12 cellular contexts compared by ENCODE assay signal in genomic region chrX:153768311-153769157, GRCh38. TPM values are rescaled to one million over a fixed set of nuclear protein-coding genes. Genes with fewer than 3 reads are reported as not detected.
DNase-seq lines count a peak whose midpoint lies in the region; ATAC-seq and TF ChIP-seq lines count a peak whose summit lies in the region.
"Had no signal": no experiment of that assay in that cellular context is flagged by ENCODE, and none has a peak within 500 bp of the region (broad histone marks: within the 10 kb centered on the region; RNA-seq: fewer than 3 reads in every experiment).

No MANE protein-coding gene starts in this region.

- H3K4me1 Mint-ChIP-seq in natural killer cell treated with Interleukin-12 subunit alpha and Interleukin-12 subunit beta and Interleukin-15 and Interleukin-18, amount 100 ng/mL, for 72 hours (ENCODE audit: low read depth in 2 of 2) = peaks cover 0 to 9% of the 10 kb centered on the region in 2 donors
- H3K4me1 Mint-ChIP-seq in natural killer cell = peaks cover 0 to 20% of the 10 kb centered on the region in 2 donors

- no peaks in the 10 kb centered on the region for H3K36me3 ChIP-seq in PC-9 (ENCODE audit: low read depth)
- no peaks in the 10 kb centered on the region for H3K36me3 ChIP-seq in hepatocyte (replicated peaks; ENCODE audit: insufficient read depth, low read depth)

- H4K20me1 ChIP-seq in PC-9 (ENCODE audit: insufficient read depth) (no peaks in the 10 kb centered on the region), hepatocyte (ENCODE audit: insufficient read depth, poor library complexity, severe bottlenecking) (no peaks in the 10 kb centered on the region)

- H3K4me3 ChIP-seq in PC-9 (no peak overlapping the region), hepatocyte (no peak overlapping the region)

- H3K27me3 Mint-ChIP-seq in natural killer cell treated with Interleukin-12 subunit alpha and Interleukin-12 subunit beta and Interleukin-15 and Interleukin-18, amount 100 ng/mL, for 72 hours = peaks cover 0 to 4% of the 10 kb centered on the region in 2 donors
- no peaks in the 10 kb centered on the region for H3K27me3 Mint-ChIP-seq in natural killer cell (ENCODE audit: low read depth in 2 of 2)

- H2AFZ ChIP-seq in PC-9 (no peak overlapping the region), hepatocyte (no peak overlapping the region)

- H3K9me3 ChIP-seq in PC-9 (ENCODE audit: insufficient read depth, low read depth) (no peaks in the 10 kb centered on the region), hepatocyte (ENCODE audit: low read depth) (no peaks in the 10 kb centered on the region)

- CTCF ChIA-PET in PC-9 (lab: Charles Lee) = no interaction called here

- WGBS in hepatocyte (ENCODE audit: low lambda C conversion rate, missing lambda C conversion rate) = 89% methylated on average over 22 of the region's 22 CpGs

- intact Hi-C loops in natural killer cell (cut with micrococcal nuclease) (no loop called here), PC-9 (cut with micrococcal nuclease; ENCODE audit: unreplicated experiment) (loop anchor here (5.0 kb wide), 1 partner anchor 764 kb away; no protein-coding TSS in a partner anchor)

- H3K9me2 ChIP-seq in PC-9 (ENCODE audit: insufficient read depth) (no peaks in the 10 kb centered on the region), hepatocyte (replicated peaks; ENCODE audit: insufficient read depth) (no peaks in the 10 kb centered on the region)

- H3K9me3 Mint-ChIP-seq in natural killer cell treated with Interleukin-12 subunit alpha and Interleukin-12 subunit beta and Interleukin-15 and Interleukin-18, amount 100 ng/mL, for 72 hours = no peaks in the 10 kb centered on the region
- H3K9me3 Mint-ChIP-seq in natural killer cell = no peaks in the 10 kb centered on the region

- no TSS peak for BruUV-seq in PC-9 (replicated peaks; lab: Mats Ljungman, UMichigan)

- TF ChIP-seq CTCF in natural killer cell (IDR thresholded peaks at IDR 0.05) (no peak), PC-9 (conservative IDR thresholded peaks at IDR 0.05) (0 out of 2 replicates have a peak, but pooled peaks have one; percentile 13), hepatocyte (IDR thresholded peaks at IDR 0.05; ENCODE audit: poor library complexity) (no peak)

- peaks cover 7% of the 10 kb centered on the region; the same call in 1 of the 2 replicates for H3K4me1 ChIP-seq in PC-9 (replicated peaks; ENCODE audit: insufficient read depth)
- peaks cover 5% of the 10 kb centered on the region for H3K4me1 ChIP-seq in hepatocyte (ENCODE audit: insufficient read depth)

- H3K27ac ChIP-seq in PC-9 (no peak overlapping the region), layer of hippocampus (ENCODE audit: low read depth, low read length) (peak overlapping the region; percentile 95), hepatocyte (no peak overlapping the region)

- ATAC-seq in natural killer cell treated with Interleukin-12 subunit alpha and Interleukin-12 subunit beta and Interleukin-15 and Interleukin-18, amount 100 ng/mL, for 72 hours = no peak
- ATAC-seq in natural killer cell = no peak
- ATAC-seq in GM19035 (IDR thresholded peaks at IDR 0.05; ENCODE audit: unreplicated experiment) = no peak
- no peak for ATAC-seq in GM19455 (IDR thresholded peaks at IDR 0.05; ENCODE audit: unreplicated experiment)

- H3K27ac Mint-ChIP-seq in natural killer cell treated with Interleukin-12 subunit alpha and Interleukin-12 subunit beta and Interleukin-15 and Interleukin-18, amount 100 ng/mL, for 72 hours = no peak overlapping the region
- H3K27ac Mint-ChIP-seq in natural killer cell = no peak overlapping the region

- H3F3A ChIP-seq in PC-9 (ENCODE audit: insufficient read depth, low read depth) = no peaks in the 10 kb centered on the region

- H3K4me2 ChIP-seq in PC-9 (no peak overlapping the region), hepatocyte (no peak overlapping the region)

- POLR2A ChIA-PET in PC-9 (lab: Charles Lee; ENCODE audit: unreplicated experiment) = no interaction called here

- peak overlapping the region; percentile 44 for H3K4me3 Mint-ChIP-seq in natural killer cell treated with Interleukin-12 subunit alpha and Interleukin-12 subunit beta and Interleukin-15 and Interleukin-18, amount 100 ng/mL, for 72 hours
- no peak overlapping the region for H3K4me3 Mint-ChIP-seq in natural killer cell

- H3K27me3 ChIP-seq in PC-9 (ENCODE audit: insufficient read depth, low read depth) (no peaks in the 10 kb centered on the region), layer of hippocampus (ENCODE audit: control insufficient read depth, insufficient read depth, low read length) (no peaks in the 10 kb centered on the region), hepatocyte (no peaks in the 10 kb centered on the region)

- H3K79me2 ChIP-seq in PC-9 (ENCODE audit: low read depth) = no peaks in the 10 kb centered on the region
- no peaks in the 10 kb centered on the region for H3K79me2 ChIP-seq in hepatocyte

- DNase-seq in natural killer cell treated with Interleukin-12 subunit alpha and Interleukin-12 subunit beta and Interleukin-15 and Interleukin-18, amount 100 ng/mL, for 72 hours (ENCODE audit: low spot score) = peak; percentile 58
- DNase-seq in natural killer cell (no peak), PC-9 (no peak), NAMALWA (ENCODE audit: low spot score) (no peak), hepatocyte (ENCODE audit: low spot score) (no peak)
- DNase-seq: AML-193, anterior cingulate cortex, DMS79 treated with DMSO at 0.1 percent for 48 hours had no signal

- no peaks in the 10 kb centered on the region for H3K36me3 Mint-ChIP-seq in natural killer cell treated with Interleukin-12 subunit alpha and Interleukin-12 subunit beta and Interleukin-15 and Interleukin-18, amount 100 ng/mL, for 72 hours
- no peaks in the 10 kb centered on the region for H3K36me3 Mint-ChIP-seq in natural killer cell

RNA-seq across cellular contexts. Expression of gene PLXNB3, which starts 4.5 kb away (rescaled TPM):
- total RNA-seq in natural killer cell treated with Interleukin-12 subunit alpha and Interleukin-12 subunit beta and Interleukin-15 and Interleukin-18, amount 100 ng/mL, for 72 hours = 1 to 10 TPM in 1 of 2 donors, under 1 TPM in 1; 0.48 to 2.4 TPM
- total RNA-seq in natural killer cell = 1 to 10 TPM in 2 of 3 donors, not detected in 1; 1.2 to 1.3 TPM
- 39.4 and 41.4 TPM in 2 replicates for total RNA-seq in PC-9 (2021)
- total RNA-seq in hepatocyte = 0.27 and 1.4 TPM in 2 replicates
- polyA plus RNA-seq in hepatocyte = 0.87 and 5.7 TPM in 2 replicates

RNA-seq across cellular contexts. Expression of gene SRPK3, which starts 12.3 kb away (rescaled TPM):
- not detected for total RNA-seq in natural killer cell treated with Interleukin-12 subunit alpha and Interleukin-12 subunit beta and Interleukin-15 and Interleukin-18, amount 100 ng/mL, for 72 hours
- not detected for total RNA-seq in natural killer cell
- total RNA-seq in PC-9 (2021) = 0.40 and 0.46 TPM in 2 replicates
- 0.08 and 0.20 TPM in 2 replicates for total RNA-seq in hepatocyte
- polyA plus RNA-seq in hepatocyte = 0.32 and 0.89 TPM in 2 replicates
- total RNA-seq: osteocyte had no signal

RNA-seq across cellular contexts. Expression of gene IDH3G, which starts 25.6 kb away (rescaled TPM):
- total RNA-seq in natural killer cell treated with Interleukin-12 subunit alpha and Interleukin-12 subunit beta and Interleukin-15 and Interleukin-18, amount 100 ng/mL, for 72 hours = 10 to 100 TPM; 62.5 to 74.1 TPM
- total RNA-seq in natural killer cell (10 to 100 TPM; 70.1 to 76.5 (median 71.1) TPM), PC-9 (2021) (47.7 and 63.4 TPM in 2 replicates), hepatocyte (35.4 and 35.8 TPM in 2 replicates)
- polyA plus RNA-seq in hepatocyte = 60.0 and 74.3 TPM in 2 replicates

RNA-seq across cellular contexts. Expression of gene SSR4, which starts 25.9 kb away (rescaled TPM):
- 100 to 1,000 TPM; 266 to 306 TPM for total RNA-seq in natural killer cell treated with Interleukin-12 subunit alpha and Interleukin-12 subunit beta and Interleukin-15 and Interleukin-18, amount 100 ng/mL, for 72 hours
- total RNA-seq in natural killer cell (100 to 1,000 TPM; 160 to 280 (median 189) TPM), PC-9 (2021) (223 and 310 TPM in 2 replicates), hepatocyte (316 and 385 TPM in 2 replicates)
- 665 and 693 TPM in 2 replicates for polyA plus RNA-seq in hepatocyte

RNA-seq across cellular contexts. Expression of gene ABCD1, which starts 43.9 kb away (rescaled TPM):
- 10 to 100 TPM in 1 of 2 donors, 1 to 10 TPM in 1; 7.4 to 12.2 TPM for total RNA-seq in natural killer cell treated with Interleukin-12 subunit alpha and Interleukin-12 subunit beta and Interleukin-15 and Interleukin-18, amount 100 ng/mL, for 72 hours
- total RNA-seq in natural killer cell (10 to 100 TPM; 12.2 to 13.9 (median 13.8) TPM), PC-9 (2021) (40.0 and 44.9 TPM in 2 replicates), hepatocyte (8.3 and 10.5 TPM in 2 replicates)
- 14.2 and 14.8 TPM in 2 replicates for polyA plus RNA-seq in hepatocyte

Comparison
In these comparisons a context has a peak if more than half of its experiments do, and no peak if none do; other contexts are left out.
1. RNA of gene PLXNB3, which starts 4.5 kb away (total RNA-seq): 39.4 to 41.4 TPM in PC-9; 0.48 to 2.4 TPM in natural killer cell treated with Interleukin-12 subunit alpha and Interleukin-12 subunit beta and Interleukin-15 and Interleukin-18, amount 100 ng/mL, for 72 hours, 1.2 to 1.3 TPM in natural killer cell and 0.27 to 1.4 TPM in hepatocyte; every median in the first group is over 10 times any median in the second.